In the genomic region with DNA sequence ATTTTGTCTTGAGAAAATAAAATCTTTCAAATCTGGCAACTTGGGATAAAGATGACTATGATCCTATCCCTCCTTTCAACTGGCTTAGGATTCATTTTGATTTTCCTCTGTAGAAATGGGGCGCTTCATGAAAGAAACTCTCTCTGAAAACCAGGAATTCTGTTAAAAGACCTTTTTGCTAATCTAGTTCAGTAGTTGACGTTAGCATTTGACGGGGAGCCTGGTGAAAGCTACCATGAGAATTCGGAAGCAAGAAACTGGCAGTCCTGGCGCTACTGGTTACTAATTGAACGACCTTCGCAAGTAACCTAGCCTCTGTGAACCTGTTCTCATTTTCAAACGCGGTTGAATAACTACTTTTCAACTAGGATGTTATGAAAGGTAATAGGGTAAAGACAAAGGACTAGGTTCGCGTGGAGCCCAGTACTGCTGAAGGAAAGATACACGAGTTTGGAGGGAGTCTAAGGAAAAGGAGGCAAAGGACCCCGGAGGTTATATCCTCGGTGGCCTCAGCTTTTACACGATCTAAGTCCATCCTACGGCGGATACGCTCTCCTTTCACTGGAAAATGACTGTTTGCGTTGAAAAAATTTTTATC, we compare ENCODE assay signal across 8 cellular contexts.
DNase-seq lines count a peak whose midpoint lies in the region; ATAC-seq lines count a peak whose summit lies in the region.

No MANE protein-coding gene starts in this region.

- DNase-seq in KG1 (lab: John Stamatoyannopoulos, UW) (peak; percentile 52), astrocyte of the hippocampus (ENCODE audit: low read depth, low spot score) (peak; percentile 46), kidney glomerular epithelial cell (lab: John Stamatoyannopoulos, UW) (peak; percentile 62), superior temporal gyrus (ENCODE audit: extremely low spot score) (peak; percentile 55), amniotic stem cell (lab: John Stamatoyannopoulos, UW) (no peak), islet precursor cell (no peak)

- H3K9ac ChIP-seq in BLaER1 treated with 17β-estradiol and CSF1 and Interleukin-3, amounts not matched to agents 10 nM and 100 nM = peak overlapping the region; percentile 75 to 88 (median 83)

- peaks cover 18 to 29% (median 22%) of the 10 kb centered on the region in 10 experiments for H3K4me1 ChIP-seq in BLaER1 treated with 17β-estradiol and CSF1 and Interleukin-3, amounts not matched to agents 10 nM and 100 nM

- no peaks in the 10 kb centered on the region for H3K27me3 ChIP-seq in BLaER1 treated with 17β-estradiol and CSF1 and Interleukin-3, amounts not matched to agents 10 nM and 100 nM

- peaks cover 0 to 30% (median 9%) of the 10 kb centered on the region in 11 experiments; a peak in 7 of 22 replicates for H4K20me1 ChIP-seq in BLaER1 treated with 17β-estradiol and CSF1 and Interleukin-3, amounts not matched to agents 10 nM and 100 nM

- H3K4me2 ChIP-seq in BLaER1 treated with 17β-estradiol and CSF1 and Interleukin-3, amounts not matched to agents 10 nM and 100 nM = peak overlapping the region; percentile 76 to 96 (median 87)

- no peaks in the 10 kb centered on the region for H3K9me3 ChIP-seq in BLaER1 treated with 17β-estradiol and CSF1 and Interleukin-3, amounts not matched to agents 10 nM and 100 nM (replicated peaks in 1 of 11)

- H3K4me3 ChIP-seq in BLaER1 treated with 17β-estradiol and CSF1 and Interleukin-3, amounts not matched to agents 10 nM and 100 nM = peak overlapping the region; percentile 63 to 82 (median 72)

- H3K27ac ChIP-seq in BLaER1 treated with 17β-estradiol and CSF1 and Interleukin-3, amounts not matched to agents 10 nM and 100 nM = peak overlapping the region; percentile 77 to 91 (median 86)

- H3K36me3 ChIP-seq in BLaER1 treated with 17β-estradiol and CSF1 and Interleukin-3, amounts not matched to agents 10 nM and 100 nM = peaks cover 11 to 20% (median 15%) of the 10 kb centered on the region in 11 experiments

- peak; percentile 2 for ATAC-seq in GM19452 (IDR thresholded peaks at IDR 0.05; ENCODE audit: unreplicated experiment)

Comparison
In these comparisons a context has a peak if more than half of its experiments do, and no peak if none do; other contexts are left out.
1. DNase-seq: peak in KG1 (single experiment), astrocyte of the hippocampus (single experiment), kidney glomerular epithelial cell (single experiment) and superior temporal gyrus (single experiment); none in amniotic stem cell (single experiment) and islet precursor cell (single experiment).